In genomic region chrX:16512401-16512776, GRCh38 we compare ENCODE assay signal across 23 cellular contexts.
DNase-seq lines count a peak whose midpoint lies in the region; ATAC-seq and TF ChIP-seq lines count a peak whose summit lies in the region.
"Had no signal": no experiment of that assay in that cellular context is flagged by ENCODE, and none has a peak within 500 bp of the region (broad histone marks: within the 10 kb centered on the region; RNA-seq: fewer than 3 reads in every experiment).

No MANE protein-coding gene starts in this region.

- peaks cover 11% of the 10 kb centered on the region for H3K4me1 Mint-ChIP-seq in GM23338
- H3K4me1 Mint-ChIP-seq in neural progenitor cell, result peaks cover 9% of the 10 kb centered on the region
- H3K4me1 Mint-ChIP-seq in activated CD4-positive, alpha-beta memory T cell treated with anti-CD3 and anti-CD28 coated beads for 36 hours (ENCODE audit: low read depth), result no peaks in the 10 kb centered on the region
- no peaks in the 10 kb centered on the region for H3K4me1 Mint-ChIP-seq in naive thymus-derived CD8-positive, alpha-beta T cell

- H3K27ac ChIP-seq in GM23338 (ENCODE audit: low read depth) (peak overlapping the region; percentile 50; the same call in 1 of the 2 replicates), HUES6 (ENCODE audit: low read depth, low read length) (peak overlapping the region; percentile 51; the same call in 1 of the 2 replicates), neural progenitor cell (no peak overlapping the region)
- H3K27ac ChIP-seq: BLaER1, SJCRH30 had no signal

- H3K9me3 Mint-ChIP-seq in GM23338 (peaks cover 3% of the 10 kb centered on the region; the same call in 2 of the 3 replicates), neural progenitor cell (no peaks in the 10 kb centered on the region)
- peaks cover 3% of the 10 kb centered on the region for H3K9me3 Mint-ChIP-seq in activated CD4-positive, alpha-beta memory T cell treated with anti-CD3 and anti-CD28 coated beads for 36 hours
- peaks cover 0 to 5% (median 0%) of the 10 kb centered on the region in 9 donors for H3K9me3 Mint-ChIP-seq in naive thymus-derived CD8-positive, alpha-beta T cell
- H3K9me3 Mint-ChIP-seq: CD4-positive, alpha-beta T cell had no signal

- H3K27me3 ChIP-seq in GM23338 (ENCODE audit: insufficient read depth) (no peaks in the 10 kb centered on the region), HUES6 (ENCODE audit: control insufficient read depth, insufficient read depth, low read length) (no peaks in the 10 kb centered on the region; the same call in 1 of the 2 replicates), neural progenitor cell (no peaks in the 10 kb centered on the region)
- H3K27me3 ChIP-seq: MG63, SJCRH30 had no signal

- DNase-seq in GM23338 (ENCODE audit: low spot score), result peak; percentile 13
- peak; percentile 15 for DNase-seq in iPS-NIHi11 (ENCODE audit: low spot score)
- peak; percentile 18 for DNase-seq in neural progenitor cell (ENCODE audit: low spot score)
- DNase-seq in DMS153 treated with DMSO at 0.1 percent for 48 hours (lab: John Stamatoyannopoulos, UW; ENCODE audit: unreplicated experiment), result no peak
- DNase-seq in activated CD4-positive, alpha-beta memory T cell treated with anti-CD3 and anti-CD28 coated beads for 36 hours, result no peak
- no peak for DNase-seq in naive thymus-derived CD8-positive, alpha-beta T cell
- no peak for DNase-seq in activated CD4-positive, CD25-positive, alpha-beta regulatory T cell treated with anti-CD3 and anti-CD28 coated beads, Interleukin-2, amount 50 U/mL, for 72 hours
- DNase-seq: CD4-positive, alpha-beta T cell; COR-L47; DMS 273 treated with DMSO at 0.1 percent for 48 hours; DND-41; GOT3; MG63; NCI-H1417; NCI-H1694 treated with DMSO at 0.1 percent for 48 hours; NCI-H2081 treated with DMSO at 0.1 percent for 48 hours; NCI-H2171 treated with DMSO at 0.1 percent for 48 hours; NCI-H524 treated with DMSO at 0.1 percent for 48 hours; OCI-M1; SJCRH30 had no signal

- no peaks in the 10 kb centered on the region for H3K9me3 ChIP-seq in HUES6 (ENCODE audit: control insufficient read depth, insufficient read depth, low read depth, low read length)
- no peaks in the 10 kb centered on the region for H3K9me3 ChIP-seq in neural progenitor cell (ENCODE audit: low read depth)
- H3K9me3 ChIP-seq: BLaER1, MG63, SJCRH30 had no signal

- H3K27ac Mint-ChIP-seq in GM23338, result no peak overlapping the region
- no peak overlapping the region for H3K27ac Mint-ChIP-seq in neural progenitor cell
- no peak overlapping the region for H3K27ac Mint-ChIP-seq in activated CD4-positive, alpha-beta memory T cell treated with anti-CD3 and anti-CD28 coated beads for 36 hours
- peak overlapping the region in 1 of 10 donors; percentile 84 for H3K27ac Mint-ChIP-seq in naive thymus-derived CD8-positive, alpha-beta T cell
- H3K27ac Mint-ChIP-seq: CD4-positive, alpha-beta T cell had no signal

- H3K4me3 ChIP-seq in GM23338 (no peak overlapping the region), HUES6 (ENCODE audit: low read depth, low read length) (no peak overlapping the region), neural progenitor cell (no peak overlapping the region)
- H3K4me3 ChIP-seq: BLaER1, K562, MG63, SJCRH30 had no signal

- POLR2A ChIA-PET in activated CD4-positive, alpha-beta memory T cell treated with anti-CD3 and anti-CD28 coated beads for 36 hours (lab: Charles Lee), result no interaction called here
- POLR2A ChIA-PET in naive thymus-derived CD8-positive, alpha-beta T cell (lab: Charles Lee), result no interaction called here

- CTCF ChIA-PET in activated CD4-positive, alpha-beta memory T cell treated with anti-CD3 and anti-CD28 coated beads for 36 hours (lab: Charles Lee), result no interaction called here

- H3K4me2 ChIP-seq in GM23338, result no peak overlapping the region; the same call in 1 of the 2 replicates
- no peak overlapping the region for H3K4me2 ChIP-seq in neural progenitor cell
- H3K4me2 ChIP-seq: BLaER1 had no signal

- H3K27me3 Mint-ChIP-seq in GM23338 (ENCODE audit: insufficient read depth, low read depth, poor library complexity) (peaks cover 5% of the 10 kb centered on the region), neural progenitor cell (ENCODE audit: insufficient read depth, low read depth) (no peaks in the 10 kb centered on the region)
- H3K27me3 Mint-ChIP-seq in activated CD4-positive, alpha-beta memory T cell treated with anti-CD3 and anti-CD28 coated beads for 36 hours, result no peaks in the 10 kb centered on the region
- H3K27me3 Mint-ChIP-seq in naive thymus-derived CD8-positive, alpha-beta T cell, result no peaks in the 10 kb centered on the region
- H3K27me3 Mint-ChIP-seq: CD4-positive, alpha-beta T cell had no signal

- H2AFZ ChIP-seq in GM23338, result no peak overlapping the region
- H2AFZ ChIP-seq in neural progenitor cell (replicated peaks), result peak overlapping the region; percentile 78

- H3K9me2 ChIP-seq in GM23338 (ENCODE audit: insufficient read depth), result no peaks in the 10 kb centered on the region

- intact Hi-C loops in activated CD4-positive, alpha-beta memory T cell treated with anti-CD3 and anti-CD28 coated beads for 36 hours (cut with micrococcal nuclease), result no loop called here

- no peak overlapping the region for H3K4me3 Mint-ChIP-seq in GM23338
- no peak overlapping the region for H3K4me3 Mint-ChIP-seq in neural progenitor cell
- H3K4me3 Mint-ChIP-seq in activated CD4-positive, alpha-beta memory T cell treated with anti-CD3 and anti-CD28 coated beads for 36 hours, result no peak overlapping the region
- no peak overlapping the region for H3K4me3 Mint-ChIP-seq in naive thymus-derived CD8-positive, alpha-beta T cell
- H3K4me3 Mint-ChIP-seq: CD4-positive, alpha-beta T cell had no signal

- H3K79me2 ChIP-seq in GM23338 (replicated peaks; ENCODE audit: insufficient read depth), result no peaks in the 10 kb centered on the region
- no peaks in the 10 kb centered on the region for H3K79me2 ChIP-seq in neural progenitor cell (ENCODE audit: low read depth)

- no peaks in the 10 kb centered on the region for H4K20me1 ChIP-seq in GM23338 (replicated peaks; ENCODE audit: insufficient read depth)
- H4K20me1 ChIP-seq in neural progenitor cell (ENCODE audit: low read depth), result no peaks in the 10 kb centered on the region
- H4K20me1 ChIP-seq: BLaER1 had no signal

- no peak overlapping the region for H3K9ac ChIP-seq in HUES6 (ENCODE audit: low read length)
- no peak overlapping the region for H3K9ac ChIP-seq in neural progenitor cell
- H3K9ac ChIP-seq: BLaER1 had no signal

- H3K36me3 ChIP-seq in GM23338 (ENCODE audit: insufficient read depth), result no peaks in the 10 kb centered on the region
- no peaks in the 10 kb centered on the region for H3K36me3 ChIP-seq in HUES6 (ENCODE audit: control insufficient read depth, insufficient read depth, low read length)
- no peaks in the 10 kb centered on the region for H3K36me3 ChIP-seq in neural progenitor cell
- H3K36me3 ChIP-seq: BLaER1, MG63, SJCRH30 had no signal

- no peak for TF ChIP-seq CTCF in GM23338 (conservative IDR thresholded peaks at IDR 0.05; ENCODE audit: low read depth in 2 of 2)
- no peak for TF ChIP-seq CTCF in neural progenitor cell (IDR thresholded peaks at IDR 0.05)

- peaks cover 6% of the 10 kb centered on the region; the same call in 1 of the 3 replicates for H3K36me3 Mint-ChIP-seq in GM23338 (ENCODE audit: low read depth)
- H3K36me3 Mint-ChIP-seq in neural progenitor cell, result no peaks in the 10 kb centered on the region
- no peaks in the 10 kb centered on the region for H3K36me3 Mint-ChIP-seq in activated CD4-positive, alpha-beta memory T cell treated with anti-CD3 and anti-CD28 coated beads for 36 hours
- H3K36me3 Mint-ChIP-seq in naive thymus-derived CD8-positive, alpha-beta T cell, result no peaks in the 10 kb centered on the region

- H3K4me1 ChIP-seq in GM23338 (ENCODE audit: insufficient read depth) (peaks cover 17% of the 10 kb centered on the region), HUES6 (ENCODE audit: control insufficient read depth, insufficient read depth, low read length) (peaks cover 27% of the 10 kb centered on the region), neural progenitor cell (peaks cover 26% of the 10 kb centered on the region)
- H3K4me1 ChIP-seq: BLaER1, SJCRH30 had no signal

- peak; percentile 59 for ATAC-seq in GM23338
- no peak for ATAC-seq in naive thymus-derived CD8-positive, alpha-beta T cell
- ATAC-seq: K562 had no signal

- H3F3A ChIP-seq in GM23338 (replicated peaks; ENCODE audit: low read depth), result no peaks in the 10 kb centered on the region
- no peaks in the 10 kb centered on the region for H3F3A ChIP-seq in neural progenitor cell (ENCODE audit: low read depth)

TF ChIP-seq in GM23338, 12 proteins besides CTCF, POLR2A, EP300 and RAD21 (continues in another document):
- TF ChIP-seq REST (IDR thresholded peaks at IDR 0.05; ENCODE audit: unreplicated experiment), result no peak
- no peak for TF ChIP-seq EZH2 (IDR thresholded peaks at IDR 0.05; ENCODE audit: low read depth, unreplicated experiment)
- no peak for TF ChIP-seq ZNF331 (CRISPR knock-in tag; IDR thresholded peaks at IDR 0.05; ENCODE audit: low read depth)

Comparison
In these comparisons a context has a peak if more than half of its experiments do, and no peak if none do; other contexts are left out.
1. DNase-seq: peak in GM23338 (single experiment), iPS-NIHi11 (single experiment) and neural progenitor cell (single experiment); none in DMS153 treated with DMSO at 0.1 percent for 48 hours (single experiment), activated CD4-positive, alpha-beta memory T cell treated with anti-CD3 and anti-CD28 coated beads for 36 hours (single experiment), naive thymus-derived CD8-positive, alpha-beta T cell (0 of 10) and activated CD4-positive, CD25-positive, alpha-beta regulatory T cell treated with anti-CD3 and anti-CD28 coated beads, Interleukin-2, amount 50 U/mL, for 72 hours (single experiment).